In the genomic region with DNA sequence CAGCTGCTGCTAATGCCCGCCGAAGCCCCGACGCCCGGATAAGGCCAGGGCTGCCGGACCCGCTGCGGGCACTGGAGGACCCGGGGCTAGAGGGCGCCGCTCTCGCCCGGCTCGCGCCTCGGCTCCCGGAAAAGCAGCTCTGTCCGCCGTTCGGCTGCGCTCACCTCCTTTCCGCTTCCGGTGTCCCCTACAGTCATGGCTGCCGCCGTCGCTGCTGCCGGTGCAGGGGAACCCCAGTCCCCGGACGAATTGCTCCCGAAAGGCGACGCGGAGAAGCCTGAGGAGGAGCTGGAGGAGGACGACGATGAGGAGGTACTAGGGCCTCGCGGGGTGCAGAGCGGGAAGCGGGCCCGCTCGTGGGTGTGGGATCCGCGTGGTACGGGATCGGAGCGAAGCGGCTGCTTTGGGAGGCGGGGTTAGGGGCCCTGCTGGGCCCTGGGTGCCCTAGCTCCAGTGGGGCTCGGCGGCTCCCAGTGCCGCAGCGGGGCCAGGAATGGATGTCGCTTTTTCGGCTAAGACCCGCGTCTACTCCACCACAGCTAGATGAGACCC, we compare ENCODE assay signal across 8 cellular contexts. TPM values are rescaled to one million over a fixed set of nuclear protein-coding genes. Genes with fewer than 3 reads are reported as not detected.
DNase-seq lines count a peak whose midpoint lies in the region; ATAC-seq and TF ChIP-seq lines count a peak whose summit lies in the region.

TOMM22 (plus strand) TSS at position 174 of the 552 bp plus-strand sequence; CDS start at position 196, 22 bp downstream.

- DNase-seq in NCI-H1417 (lab: John Stamatoyannopoulos, UW) (peak; percentile 71 to 85 (median 77)), T-cell (peak; percentile 54 to 87 (median 76)), heart right ventricle (peak; percentile 87 to 90), progenitor cell of endocrine pancreas (ENCODE audit: low spot score, unreplicated experiment) (peak; percentile 72), ureter (ENCODE audit: low spot score) (peak; percentile 84)

- peaks cover 19% of the 10 kb centered on the region for H3K36me3 Mint-ChIP-seq in T-cell
- H3K36me3 Mint-ChIP-seq in progenitor cell of endocrine pancreas (ENCODE audit: insufficient read depth), result peaks cover 26% of the 10 kb centered on the region

- H3K4me3 Mint-ChIP-seq in T-cell, result peak within 1 kb of the TSS; percentile 95 to 97 (median 96)
- H3K4me3 Mint-ChIP-seq in progenitor cell of endocrine pancreas (ENCODE audit: low read depth), result peak within 1 kb of the TSS; percentile 98

- H3K27ac Mint-ChIP-seq in T-cell, result peak within 1 kb of the TSS; percentile 94
- H3K27ac Mint-ChIP-seq in progenitor cell of endocrine pancreas, result peak within 1 kb of the TSS; percentile 97

- CTCF ChIA-PET in T-cell (lab: Charles Lee), result interaction anchor here (0.7 to 2.1 kb wide), 9 partner anchors 16 to 630 kb away, joined by 3 to 25 read pairs (median 4); partner anchors contain the start of gene GTPBP1 (in 1 of the 2)

- no peaks in the 10 kb centered on the region for H3K9me3 ChIP-seq in heart right ventricle

- 0 to 1% (median 0%) methylated on average over 52 to 56 of the region's 56 CpGs for WGBS in adipose tissue, 3 donors
- WGBS in heart right ventricle, 2 donors, result 0 to 1% methylated on average over 56 of the region's 56 CpGs

- H3K4me1 Mint-ChIP-seq in T-cell, result peaks cover 19 to 24% (median 23%) of the 10 kb centered on the region in 3 donors
- peaks cover 12% of the 10 kb centered on the region for H3K4me1 Mint-ChIP-seq in progenitor cell of endocrine pancreas (ENCODE audit: low read depth)

- ATAC-seq in HG02678 (IDR thresholded peaks at IDR 0.05; ENCODE audit: unreplicated experiment), result peak; percentile 98
- peak; percentile 94 to 98 (median 97) for ATAC-seq in T-cell (replicated peaks in 1 of 4)
- ATAC-seq in heart right ventricle, result peak; percentile 98 to 100 (median 99)

- H3K27me3 ChIP-seq in heart right ventricle, result no peaks in the 10 kb centered on the region

- H3K4me1 ChIP-seq in heart right ventricle, result peaks cover 4 to 17% (median 13%) of the 10 kb centered on the region in 9 donors

- intact Hi-C loops in heart right ventricle (cut with DNase I), result loop anchor here in 1 of 10 donors (10.0 kb wide), 1 partner anchor 177 kb away; the partner anchor contains the start of gene DDX17

- no peaks in the 10 kb centered on the region for H3K27me3 Mint-ChIP-seq in T-cell
- H3K27me3 Mint-ChIP-seq in progenitor cell of endocrine pancreas, result no peaks in the 10 kb centered on the region

- H3K27ac ChIP-seq in adipose tissue (ENCODE audit: low read depth, low read length) (no peak within 1 kb of the TSS), heart right ventricle (peak within 1 kb of the TSS; percentile 0 to 88 (median 78))

- peak; percentile 69 for TF ChIP-seq CTCF in GM12873 (IDR thresholded peaks at IDR 0.05; ENCODE audit: insufficient read depth, low read depth, low read length, missing control alignments)
- TF ChIP-seq CTCF in heart right ventricle (IDR thresholded peaks at IDR 0.05), result peak in 8 of 9 donors; percentile 43 to 90 (median 65)
- TF ChIP-seq CTCF in progenitor cell of endocrine pancreas (IDR thresholded peaks at IDR 0.05; ENCODE audit: unreplicated experiment), result peak; percentile 66

- H3K4me3 ChIP-seq in heart right ventricle, result peak within 1 kb of the TSS; percentile 62 to 99 (median 86)

- H3K36me3 ChIP-seq in heart right ventricle, result peaks cover 0 to 40% (median 27%) of the 10 kb centered on the region in 9 donors

- POLR2A ChIA-PET in T-cell (lab: Charles Lee), result interaction anchor here (0.6 to 1.9 kb wide), 8 partner anchors 17 to 776 kb away, joined by 3 to 20 read pairs (median 6); partner anchors contain the start of genes GTPBP1 (in 1 of the 2) and MICALL1 (in 1 of the 2)

- H3K9me3 Mint-ChIP-seq in T-cell, result no peaks in the 10 kb centered on the region
- H3K9me3 Mint-ChIP-seq in progenitor cell of endocrine pancreas (ENCODE audit: low read depth), result peaks cover 3% of the 10 kb centered on the region

RNA-seq across cellular contexts. Expression of gene TOMM22, which starts in this region (rescaled TPM):
- total RNA-seq in T-cell (10 to 100 TPM; 52.4 to 58.1 (median 53.3) TPM), heart right ventricle (10 to 100 TPM; 55.7 to 86.2 (median 72.2) TPM), progenitor cell of endocrine pancreas (68.7 and 76.5 TPM in 2 replicates), ureter (76.8 TPM)
- polyA plus RNA-seq in adipose tissue (10 to 100 TPM; 18.6 to 48.8 (median 39.9) TPM), heart right ventricle (10 to 100 TPM; 23.0 to 40.7 TPM)
